Comparison of ENCODE assay signal across 14 cellular contexts in the genomic region with DNA sequence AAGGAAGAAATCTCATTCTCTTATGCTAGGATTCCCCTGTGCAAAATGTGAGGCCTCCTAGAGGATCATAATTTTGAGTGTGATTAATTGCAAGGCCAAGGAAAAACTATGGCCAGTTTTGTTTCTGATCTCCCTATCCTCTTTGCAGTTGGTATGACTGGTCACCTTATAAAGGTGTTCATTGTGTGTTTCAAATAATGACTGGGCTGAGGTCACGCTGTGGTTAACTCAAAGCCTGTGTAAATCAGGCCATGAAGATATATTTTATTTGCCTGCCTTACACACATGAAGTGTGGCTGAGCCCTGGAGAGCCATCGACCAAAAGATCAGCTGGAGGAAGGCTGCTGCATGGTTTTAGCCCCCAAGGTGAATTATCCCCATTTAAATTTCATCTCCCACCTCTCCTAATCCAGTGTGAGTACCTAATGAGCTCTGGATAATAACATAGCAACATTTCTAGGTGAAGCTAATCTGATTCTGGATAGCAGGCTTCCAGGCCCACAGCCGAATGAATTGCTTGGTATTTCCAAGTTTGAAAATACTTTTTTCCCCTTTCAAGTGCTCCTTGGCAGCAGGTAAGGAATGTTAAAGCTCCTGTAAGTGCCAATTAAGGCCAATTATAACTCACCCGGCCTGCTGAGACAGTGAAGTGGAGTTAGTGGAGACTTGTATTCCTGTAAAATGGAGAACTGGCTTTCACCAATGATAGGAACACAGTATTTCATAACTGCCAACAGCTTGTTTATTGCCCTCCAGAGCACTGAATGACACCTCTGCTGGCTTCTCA. TPM values are rescaled to one million over a fixed set of nuclear protein-coding genes. Genes with fewer than 3 reads are reported as not detected.
DNase-seq lines count a peak whose midpoint lies in the region; ATAC-seq and TF ChIP-seq lines count a peak whose summit lies in the region.
"Had no signal": no experiment of that assay in that cellular context is flagged by ENCODE, and none has a peak within 500 bp of the region (broad histone marks: within the 10 kb centered on the region; RNA-seq: fewer than 3 reads in every experiment).

No MANE protein-coding gene starts in this region.

- no peak overlapping the region for H3K9ac ChIP-seq in H9 (ENCODE audit: extremely low read depth, insufficient read length, low read length)
- H3K9ac ChIP-seq in mesendoderm (ENCODE audit: low read length), result no peak overlapping the region

- H3K4me2 ChIP-seq in H9 (ENCODE audit: insufficient read depth, insufficient read length, low read length), result no peak overlapping the region
- H3K4me2 ChIP-seq in mesendoderm (ENCODE audit: low read length), result no peak overlapping the region

- CTCF ChIA-PET in CD8-positive, alpha-beta memory T cell (lab: Charles Lee), result interaction anchor here (1.2 to 10.1 kb wide), 5 partner anchors 8 to 59 kb away, joined by 3 to 142 read pairs (median 42); a partner anchor contains a TSS

- no peak overlapping the region for H3K14ac ChIP-seq in H9 (ENCODE audit: insufficient read depth, low read length)

- no peaks in the 10 kb centered on the region for H3K9me3 Mint-ChIP-seq in CD8-positive, alpha-beta memory T cell
- H3K9me3 Mint-ChIP-seq in H9, result no peaks in the 10 kb centered on the region

- H2BK20ac ChIP-seq in H9 (ENCODE audit: low read depth, low read length, poor library complexity, severe bottlenecking), result no peak overlapping the region

- no peak overlapping the region for H4K8ac ChIP-seq in H9 (replicated peaks; ENCODE audit: insufficient read length, low read depth, low read length)
- H4K8ac ChIP-seq in mesendoderm (ENCODE audit: low read depth, low read length), result no peak overlapping the region

- H3K36me3 Mint-ChIP-seq in CD8-positive, alpha-beta memory T cell, result peaks cover 0 to 21% (median 0%) of the 10 kb centered on the region in 3 donors
- H3K36me3 Mint-ChIP-seq in H9 (ENCODE audit: insufficient read depth in 1 of 3, low read depth in 3 of 3), result no peaks in the 10 kb centered on the region

- H3K27me3 Mint-ChIP-seq in CD8-positive, alpha-beta memory T cell, result no peaks in the 10 kb centered on the region
- H3K27me3 Mint-ChIP-seq in H9 (ENCODE audit: low read depth), result no peaks in the 10 kb centered on the region

- H4K5ac ChIP-seq in H9 (ENCODE audit: insufficient read length, low read depth, low read length) (no peak overlapping the region), mesendoderm (ENCODE audit: low read length) (no peak overlapping the region)

- H3K36me3 ChIP-seq in CD8-positive, alpha-beta memory T cell (ENCODE audit: insufficient read depth, low read length), result no peaks in the 10 kb centered on the region
- H3K36me3 ChIP-seq in mesendoderm (ENCODE audit: control insufficient read depth, insufficient read depth, low read length) (no peaks in the 10 kb centered on the region), adrenal gland (replicated peaks in 1 of 2) (no peaks in the 10 kb centered on the region), Peyer's patch (no peaks in the 10 kb centered on the region)
- H3K36me3 ChIP-seq: spleen had no signal

- no peak for DNase-seq in CD8-positive, alpha-beta memory T cell
- DNase-seq in H9 (no peak), mesendoderm (peak; percentile 70), cerebellar cortex (ENCODE audit: low spot score) (no peak), adrenal gland (no peak), Peyer's patch (no peak)
- DNase-seq: activated T-cell treated with anti-CD3 and anti-CD28 coated beads, Interleukin-2, amount 50 U/mL, for 1 hour; cerebellar nuclear complex; spleen had no signal

- H2BK15ac ChIP-seq in H9 (ENCODE audit: low read depth, low read length) (no peak overlapping the region), mesendoderm (replicated peaks; ENCODE audit: low read depth) (no peak overlapping the region)

- intact Hi-C loops in adrenal gland (cut with DNase I), result no loop called here

- H3K4me3 Mint-ChIP-seq in CD8-positive, alpha-beta memory T cell, result no peak overlapping the region
- H3K4me3 Mint-ChIP-seq in H9, result no peak overlapping the region

- no peaks in the 10 kb centered on the region for H3K79me1 ChIP-seq in H9 (ENCODE audit: insufficient read depth, low read depth, low read length, poor library complexity, severe bottlenecking)
- peaks cover 4% of the 10 kb centered on the region for H3K79me1 ChIP-seq in mesendoderm (ENCODE audit: low read length)

- no peak overlapping the region for H3K4me3 ChIP-seq in CD8-positive, alpha-beta memory T cell (ENCODE audit: low read length)
- H3K4me3 ChIP-seq in mesendoderm (ENCODE audit: low read length) (no peak overlapping the region), adrenal gland (no peak overlapping the region), Peyer's patch (no peak overlapping the region)
- H3K4me3 ChIP-seq: spleen had no signal

- WGBS in H9 (ENCODE audit: extremely low coverage, insufficient read length, low lambda C conversion rate), result no CpG with 5 or more reads among the region's 4 CpGs
- no CpG with 5 or more reads among the region's 4 CpGs for WGBS in mesendoderm (ENCODE audit: extremely low coverage, insufficient coverage, low lambda C conversion rate)
- WGBS in adrenal gland, 4 donors, result 76 to 85% (median 78%) methylated on average over 4 of the region's 4 CpGs

- H3K23me2 ChIP-seq in H9 (ENCODE audit: insufficient read length, low read depth, low read length, poor library complexity, severe bottlenecking), result no peaks in the 10 kb centered on the region

- H3K4me1 ChIP-seq in CD8-positive, alpha-beta memory T cell (ENCODE audit: insufficient read depth, low read length), result peaks cover 28% of the 10 kb centered on the region
- H3K4me1 ChIP-seq in H9 (ENCODE audit: insufficient read depth, low read length), result peaks cover 11% of the 10 kb centered on the region; the same call in 1 of the 2 replicates
- H3K4me1 ChIP-seq in mesendoderm (ENCODE audit: control insufficient read depth, low read depth, low read length), result peaks cover 24% of the 10 kb centered on the region
- peaks cover 12 to 56% of the 10 kb centered on the region in 2 donors for H3K4me1 ChIP-seq in adrenal gland (replicated peaks in 1 of 2)
- peaks cover 0 to 40% (median 12%) of the 10 kb centered on the region in 4 donors for H3K4me1 ChIP-seq in Peyer's patch

- H4K20me1 ChIP-seq in H9 (ENCODE audit: control insufficient read depth, insufficient read depth, insufficient read length), result no peaks in the 10 kb centered on the region

- H3K23ac ChIP-seq in H9 (ENCODE audit: insufficient read length, low read depth, low read length) (no peak overlapping the region), mesendoderm (ENCODE audit: low read length) (no peak overlapping the region)

- no peaks in the 10 kb centered on the region for H3K79me2 ChIP-seq in H9 (ENCODE audit: insufficient read depth, low read length)
- peaks cover 5% of the 10 kb centered on the region for H3K79me2 ChIP-seq in mesendoderm (ENCODE audit: control insufficient read depth, insufficient read depth, low read length)

- H2BK120ac ChIP-seq in H9 (ENCODE audit: low read depth, low read length, poor library complexity, severe bottlenecking) (no peak overlapping the region), mesendoderm (ENCODE audit: low read depth, low read length) (no peak overlapping the region)

- H3K9me3 ChIP-seq in CD8-positive, alpha-beta memory T cell (ENCODE audit: low read length), result no peaks in the 10 kb centered on the region
- H3K9me3 ChIP-seq in H9 (ENCODE audit: control insufficient read depth, low read depth, low read length) (no peaks in the 10 kb centered on the region), adrenal gland (replicated peaks in 1 of 3) (no peaks in the 10 kb centered on the region), Peyer's patch (no peaks in the 10 kb centered on the region)
- H3K9me3 ChIP-seq: spleen had no signal

- ATAC-seq in HG02981 (IDR thresholded peaks at IDR 0.05; ENCODE audit: unreplicated experiment), result no peak

- POLR2A ChIA-PET in CD8-positive, alpha-beta memory T cell (lab: Charles Lee), result interaction anchor here (0.6 to 0.8 kb wide), 2 partner anchors 24 to 31 kb away, joined by 3 read pairs; no protein-coding TSS in a partner anchor

- no peaks in the 10 kb centered on the region for H3K27me3 ChIP-seq in CD8-positive, alpha-beta memory T cell (ENCODE audit: insufficient read depth, low read length, poor library complexity, severe bottlenecking)
- H3K27me3 ChIP-seq in H9 (ENCODE audit: insufficient read depth, low read length), result no peaks in the 10 kb centered on the region
- H3K27me3 ChIP-seq in mesendoderm (ENCODE audit: insufficient read depth, low read length, poor library complexity), result no peaks in the 10 kb centered on the region
- H3K27me3 ChIP-seq in adrenal gland, result no peaks in the 10 kb centered on the region
- H3K27me3 ChIP-seq in Peyer's patch, result no peaks in the 10 kb centered on the region
- H3K27me3 ChIP-seq: spleen had no signal

- no peak overlapping the region for H2AK5ac ChIP-seq in H9 (ENCODE audit: insufficient read length, low read length)
- H2AK5ac ChIP-seq in mesendoderm (ENCODE audit: low read length), result no peak overlapping the region

- H3K18ac ChIP-seq in H9 (ENCODE audit: insufficient read length, low read depth, low read length) (no peak overlapping the region), mesendoderm (ENCODE audit: low read length) (no peak overlapping the region)

- H3K27ac Mint-ChIP-seq in CD8-positive, alpha-beta memory T cell, result peak overlapping the region in 5 of 8 donors; percentile 12 to 98 (median 55)
- H3K27ac Mint-ChIP-seq in H9, result peak overlapping the region; percentile 21 to 59 (median 46); a peak in 4 of 7 replicates

- peaks cover 40 to 81% (median 76%) of the 10 kb centered on the region in 3 donors for H3K4me1 Mint-ChIP-seq in CD8-positive, alpha-beta memory T cell
- peaks cover 59 to 65% of the 10 kb centered on the region in 2 experiments for H3K4me1 Mint-ChIP-seq in H9

- H2AFZ ChIP-seq in H9 (ENCODE audit: low read length), result no peak overlapping the region

- H2BK12ac ChIP-seq in H9 (ENCODE audit: insufficient read length, low read depth, low read length), result no peak overlapping the region

- H4K91ac ChIP-seq in H9 (ENCODE audit: insufficient read length, low read depth, low read length), result no peak overlapping the region

- no peak overlapping the region for H3K4ac ChIP-seq in H9 (ENCODE audit: low read depth, low read length)
- no peak overlapping the region for H3K4ac ChIP-seq in mesendoderm (ENCODE audit: low read depth, low read length)

- TF ChIP-seq CTCF in H9 (conservative IDR thresholded peaks at IDR 0.05) (no peak), VCaP (conservative IDR thresholded peaks at IDR 0.05) (no peak), adrenal gland (IDR thresholded peaks at IDR 0.05) (no peak), Peyer's patch (IDR thresholded peaks at IDR 0.05) (no peak)

- H3T11ph ChIP-seq in H9 (ENCODE audit: low read length), result no peak overlapping the region

- H3K27ac ChIP-seq in CD8-positive, alpha-beta memory T cell (ENCODE audit: low read depth, low read length), result no peak overlapping the region
- H3K27ac ChIP-seq in H9 (ENCODE audit: insufficient read length, low read depth, low read length) (no peak overlapping the region), VCaP (0 out of 2 replicates have a peak overlapping the region, but pooled peaks have one; percentile 2), mesendoderm (ENCODE audit: low read depth, low read length) (no peak overlapping the region), adrenal gland (no peak overlapping the region), Peyer's patch (no peak overlapping the region)

- TF ChIP-seq POLR2A in adrenal gland (IDR thresholded peaks at IDR 0.05) (no peak), Peyer's patch (IDR thresholded peaks at IDR 0.05) (no peak)

- H2BK5ac ChIP-seq in H9 (ENCODE audit: insufficient read length, low read length) (no peak overlapping the region), mesendoderm (ENCODE audit: low read length) (no peak overlapping the region)

- no peak overlapping the region for H3K56ac ChIP-seq in H9 (ENCODE audit: insufficient read length, low read depth, low read length)
- no peak overlapping the region for H3K56ac ChIP-seq in mesendoderm (ENCODE audit: low read length)

RNA-seq across cellular contexts. Expression of a gene that starts 52.3 kb away (rescaled TPM):
- not detected for total RNA-seq in CD8-positive, alpha-beta memory T cell
- polyA plus RNA-seq in CD8-positive, alpha-beta memory T cell, result not detected
- total RNA-seq in H9 (2021), result not detected in 2 replicates
- 0.98 TPM for polyA plus RNA-seq in mesendoderm (2013, experiment 1 of 2)
- 0.62 TPM for polyA plus RNA-seq in mesendoderm (2013, experiment 2 of 2)
- total RNA-seq in adrenal gland, result not detected
- 1 to 10 TPM in 1 of 3 donors, not detected in 2; 1.6 TPM for polyA plus RNA-seq in adrenal gland
- not detected for total RNA-seq in Peyer's patch
- total RNA-seq: fibroblast of villous mesenchyme, lung microvascular endothelial cell, OCI-LY7, spleen had no signal
- polyA plus RNA-seq: spleen had no signal

RNA-seq across cellular contexts. Expression of a gene that starts 58.8 kb away (rescaled TPM):
- total RNA-seq in CD8-positive, alpha-beta memory T cell, result 100 to 1,000 TPM; 134 to 136 TPM
- polyA plus RNA-seq in CD8-positive, alpha-beta memory T cell, result 117 TPM
- total RNA-seq in H9 (2021) (112 and 113 TPM in 2 replicates), adrenal gland (100 to 1,000 TPM in 3 of 8 donors, 10 to 100 TPM in 5; 67.7 to 109 (median 96.9) TPM), Peyer's patch (10 to 100 TPM; 37.3 to 48.7 (median 38.2) TPM)
- polyA plus RNA-seq in mesendoderm (2013, experiment 1 of 2), result 145 TPM
- polyA plus RNA-seq in mesendoderm (2013, experiment 2 of 2), result 143 TPM
- polyA plus RNA-seq in adrenal gland, result 100 to 1,000 TPM in 1 of 3 donors, 10 to 100 TPM in 2; 52.8 to 205 (median 54.7) TPM
